Comparison of ENCODE assay signal across 19 cellular contexts in genomic region chr7:25963733-25964132, GRCh38.
"Had no signal": no experiment of that assay in that cellular context is flagged by ENCODE, and none has a peak within 500 bp of the region (broad histone marks: within the 10 kb centered on the region; RNA-seq: fewer than 3 reads in every experiment).

No MANE protein-coding gene starts in this region.

- H3K4me3 ChIP-seq: cardiac muscle cell, lung, tibial nerve had no signal

- H3K4me1 ChIP-seq: tibial nerve had no signal

- ATAC-seq: activated CD8-positive, alpha-beta T cell treated with anti-CD3 and anti-CD28 coated beads for 36 hours; activated T-helper 17 cell treated with anti-CD3 and anti-CD28 coated beads, Interleukin-2, amount 50 U/mL, for 72 hours; effector memory CD8-positive, alpha-beta T cell had no signal

- H3K27ac ChIP-seq: cardiac muscle cell, neutrophil, tibial nerve had no signal

- DNase-seq: activated B cell treated with CpG ODN at 0.5 μM for 24 hours; activated CD4-positive, alpha-beta T cell treated with anti-CD3 and anti-CD28 coated beads for 48 hours; activated CD8-positive, alpha-beta T cell treated with anti-CD3 and anti-CD28 coated beads for 36 hours; activated naive CD4-positive, alpha-beta T cell; activated naive CD8-positive, alpha-beta T cell treated with anti-CD3 and anti-CD28 coated beads for 36 hours; activated T-cell treated with anti-CD3 and anti-CD28 coated beads, Interleukin-2, amount 50 U/mL, for 1 hour; amniotic stem cell; dermis blood vessel endothelial cell; effector memory CD8-positive, alpha-beta T cell; hypothalamus; retina; stimulated activated CD4-positive, alpha-beta T cell treated with anti-CD3 and anti-CD28 coated beads, Interleukin-2, amount 100 ng/mL, for 24 hours; stimulated activated naive CD4-positive, alpha-beta T cell treated with Interleukin-2 at 50 U/mL for 16 hours; substantia nigra had no signal

- H3K9me3 ChIP-seq: neutrophil, tibial nerve had no signal

- H3K27me3 ChIP-seq: cardiac muscle cell had no signal

- H3K36me3 ChIP-seq: cardiac muscle cell, neutrophil, tibial nerve had no signal
